Comparison of ENCODE assay signal across 8 cellular contexts in genomic region chr10:62492012-62492869, GRCh38.
A peak's percentile ranks its signal among the peaks of the same experiment; 100 is the strongest.
DNase-seq lines count a peak whose midpoint lies in the region; ATAC-seq and TF ChIP-seq lines count a peak whose summit lies in the region.

No MANE protein-coding gene starts in this region.

- H3K27me3 Mint-ChIP-seq in natural killer cell (ENCODE audit: low read depth in 2 of 2) = peaks cover 7 to 17% of the 10 kb centered on the region in 2 donors
- peaks cover 3% of the 10 kb centered on the region for H3K27me3 Mint-ChIP-seq in activated CD4-positive, alpha-beta T cell treated with anti-CD3 and anti-CD28 coated beads for 36 hours

- POLR2A ChIA-PET in AG04449 (lab: Yijun Ruan, JAX) = no interaction called here
- POLR2A ChIA-PET in activated CD4-positive, alpha-beta T cell treated with anti-CD3 and anti-CD28 coated beads for 36 hours (lab: Charles Lee) = no interaction called here

- H3K9me3 Mint-ChIP-seq in natural killer cell = no peaks in the 10 kb centered on the region
- H3K9me3 Mint-ChIP-seq in activated CD4-positive, alpha-beta T cell treated with anti-CD3 and anti-CD28 coated beads for 36 hours (ENCODE audit: low read depth) = no peaks in the 10 kb centered on the region

- H3K27me3 ChIP-seq in dorsolateral prefrontal cortex = no peaks in the 10 kb centered on the region

- DNase-seq in AG04449 (ENCODE audit: low read depth, low spot score) (no peak), NCI-H774 (lab: John Stamatoyannopoulos, UW) (peak; percentile 33), dorsolateral prefrontal cortex (no peak), natural killer cell (no peak)
- no peak for DNase-seq in activated CD4-positive, alpha-beta T cell treated with anti-CD3 and anti-CD28 coated beads for 36 hours

- peaks cover 5 to 9% of the 10 kb centered on the region in 2 donors for H3K4me1 Mint-ChIP-seq in natural killer cell
- H3K4me1 Mint-ChIP-seq in activated CD4-positive, alpha-beta T cell treated with anti-CD3 and anti-CD28 coated beads for 36 hours = no peaks in the 10 kb centered on the region

- H3K36me3 Mint-ChIP-seq in natural killer cell = no peaks in the 10 kb centered on the region
- H3K36me3 Mint-ChIP-seq in activated CD4-positive, alpha-beta T cell treated with anti-CD3 and anti-CD28 coated beads for 36 hours (ENCODE audit: low read depth) = no peaks in the 10 kb centered on the region

- ATAC-seq in GM18511 (IDR thresholded peaks at IDR 0.05; ENCODE audit: unreplicated experiment) = peak; percentile 55
- ATAC-seq in natural killer cell = no peak
- no peak for ATAC-seq in HG02970 (IDR thresholded peaks at IDR 0.05; ENCODE audit: low FRiP score, unreplicated experiment)
- no peak for ATAC-seq in activated CD4-positive, alpha-beta T cell treated with anti-CD3 and anti-CD28 coated beads for 36 hours
- no peak for ATAC-seq in HG03521 (IDR thresholded peaks at IDR 0.05; ENCODE audit: unreplicated experiment)

- H3K27ac Mint-ChIP-seq in natural killer cell = no peak overlapping the region
- H3K27ac Mint-ChIP-seq in activated CD4-positive, alpha-beta T cell treated with anti-CD3 and anti-CD28 coated beads for 36 hours = no peak overlapping the region

- CTCF ChIA-PET in AG04449 (lab: Yijun Ruan, JAX) = interaction anchor here (0.6 to 2.2 kb wide), 20 partner anchors 8 to 666 kb away, joined by 3 to 13 read pairs (median 4); partner anchors contain the start of gene ADO
- CTCF ChIA-PET in activated CD4-positive, alpha-beta T cell treated with anti-CD3 and anti-CD28 coated beads for 36 hours (lab: Charles Lee) = interaction anchor here (0.6 to 1.7 kb wide), 9 partner anchors 10 to 666 kb away, joined by 3 to 7 read pairs (median 4); no protein-coding TSS in a partner anchor

- H3K4me3 Mint-ChIP-seq in natural killer cell = no peak overlapping the region
- H3K4me3 Mint-ChIP-seq in activated CD4-positive, alpha-beta T cell treated with anti-CD3 and anti-CD28 coated beads for 36 hours = no peak overlapping the region

- H3K4me3 ChIP-seq in AG04449 (ENCODE audit: low read depth, low read length) (no peak overlapping the region), dorsolateral prefrontal cortex (no peak overlapping the region)

- TF ChIP-seq CTCF in AG04449 (IDR thresholded peaks at IDR 0.05; ENCODE audit: insufficient read depth, low read length, missing control alignments) (peak; percentile 29), dorsolateral prefrontal cortex (IDR thresholded peaks at IDR 0.05 in 54 of 56, conservative IDR thresholded peaks at IDR 0.05 in 2 of 56; ENCODE audit: low read depth in 1 of 56, partially characterized antibody in 56 of 56) (peak in 52 of 56 donors; percentile 12 to 64 (median 46)), natural killer cell (IDR thresholded peaks at IDR 0.05) (peak; percentile 25)

- intact Hi-C loops in dorsolateral prefrontal cortex (cut with DNase I) (no loop called here), natural killer cell (cut with micrococcal nuclease) (loop anchor here (10.0 kb wide), 1 partner anchor 593 kb away; no protein-coding TSS in a partner anchor)
- intact Hi-C loops in activated CD4-positive, alpha-beta T cell treated with anti-CD3 and anti-CD28 coated beads for 36 hours (cut with DNase I, micrococcal nuclease) = loop anchor here (5.0 to 10.0 kb wide), 5 partner anchors 60 to 665 kb away; no protein-coding TSS in a partner anchor

- H3K27ac ChIP-seq in dorsolateral prefrontal cortex = no peak overlapping the region

Comparison
In these comparisons a context has a peak if more than half of its experiments do, and no peak if none do; other contexts are left out.
1. intact Hi-C loops: an anchor here in natural killer cell (10.0 kb wide) and activated CD4-positive, alpha-beta T cell treated with anti-CD3 and anti-CD28 coated beads for 36 hours (5.0 to 10.0 kb wide); none called in dorsolateral prefrontal cortex.